1 cellular context compared by ENCODE assay signal in the genomic region with DNA sequence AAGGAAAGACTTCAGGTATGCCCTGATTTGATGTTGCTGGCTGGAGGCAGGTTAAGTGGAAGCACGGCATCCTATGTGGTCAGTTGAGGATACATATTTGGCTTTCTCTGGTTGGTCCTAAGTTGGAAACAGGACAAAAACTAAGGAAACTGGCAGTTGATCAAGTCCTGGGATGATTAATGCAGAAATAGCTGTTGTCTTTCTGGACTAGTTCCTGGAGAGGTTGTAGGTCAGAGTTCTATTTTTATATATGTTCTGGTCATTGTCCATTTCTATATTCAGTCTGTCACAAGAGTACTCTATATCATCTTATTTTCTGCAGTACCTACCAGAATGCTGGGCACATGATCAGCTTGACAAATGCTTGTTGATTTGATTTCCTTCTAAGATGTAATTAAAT.
TF ChIP-seq lines count a peak whose summit lies in the region.

No MANE protein-coding gene starts in this region.

TF ChIP-seq in GM23338, 12 proteins besides CTCF, POLR2A, EP300 and RAD21 (continued from another document):
- TF ChIP-seq, protein P1, sequence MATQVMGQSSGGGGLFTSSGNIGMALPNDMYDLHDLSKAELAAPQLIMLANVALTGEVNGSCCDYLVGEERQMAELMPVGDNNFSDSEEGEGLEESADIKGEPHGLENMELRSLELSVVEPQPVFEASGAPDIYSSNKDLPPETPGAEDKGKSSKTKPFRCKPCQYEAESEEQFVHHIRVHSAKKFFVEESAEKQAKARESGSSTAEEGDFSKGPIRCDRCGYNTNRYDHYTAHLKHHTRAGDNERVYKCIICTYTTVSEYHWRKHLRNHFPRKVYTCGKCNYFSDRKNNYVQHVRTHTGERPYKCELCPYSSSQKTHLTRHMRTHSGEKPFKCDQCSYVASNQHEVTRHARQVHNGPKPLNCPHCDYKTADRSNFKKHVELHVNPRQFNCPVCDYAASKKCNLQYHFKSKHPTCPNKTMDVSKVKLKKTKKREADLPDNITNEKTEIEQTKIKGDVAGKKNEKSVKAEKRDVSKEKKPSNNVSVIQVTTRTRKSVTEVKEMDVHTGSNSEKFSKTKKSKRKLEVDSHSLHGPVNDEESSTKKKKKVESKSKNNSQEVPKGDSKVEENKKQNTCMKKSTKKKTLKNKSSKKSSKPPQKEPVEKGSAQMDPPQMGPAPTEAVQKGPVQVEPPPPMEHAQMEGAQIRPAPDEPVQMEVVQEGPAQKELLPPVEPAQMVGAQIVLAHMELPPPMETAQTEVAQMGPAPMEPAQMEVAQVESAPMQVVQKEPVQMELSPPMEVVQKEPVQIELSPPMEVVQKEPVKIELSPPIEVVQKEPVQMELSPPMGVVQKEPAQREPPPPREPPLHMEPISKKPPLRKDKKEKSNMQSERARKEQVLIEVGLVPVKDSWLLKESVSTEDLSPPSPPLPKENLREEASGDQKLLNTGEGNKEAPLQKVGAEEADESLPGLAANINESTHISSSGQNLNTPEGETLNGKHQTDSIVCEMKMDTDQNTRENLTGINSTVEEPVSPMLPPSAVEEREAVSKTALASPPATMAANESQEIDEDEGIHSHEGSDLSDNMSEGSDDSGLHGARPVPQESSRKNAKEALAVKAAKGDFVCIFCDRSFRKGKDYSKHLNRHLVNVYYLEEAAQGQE (IDR thresholded peaks at IDR 0.05; ENCODE audit: unreplicated experiment): no peak
- TF ChIP-seq NANOG (IDR thresholded peaks at IDR 0.05; ENCODE audit: borderline replicate concordance) (no peak), ZNF331 (CRISPR knock-in tag; IDR thresholded peaks at IDR 0.05; ENCODE audit: low read depth) (no peak), CREB1 (CRISPR knock-in tag; IDR thresholded peaks at IDR 0.05; ENCODE audit: low read depth) (no peak)
- TF ChIP-seq, protein P2, sequence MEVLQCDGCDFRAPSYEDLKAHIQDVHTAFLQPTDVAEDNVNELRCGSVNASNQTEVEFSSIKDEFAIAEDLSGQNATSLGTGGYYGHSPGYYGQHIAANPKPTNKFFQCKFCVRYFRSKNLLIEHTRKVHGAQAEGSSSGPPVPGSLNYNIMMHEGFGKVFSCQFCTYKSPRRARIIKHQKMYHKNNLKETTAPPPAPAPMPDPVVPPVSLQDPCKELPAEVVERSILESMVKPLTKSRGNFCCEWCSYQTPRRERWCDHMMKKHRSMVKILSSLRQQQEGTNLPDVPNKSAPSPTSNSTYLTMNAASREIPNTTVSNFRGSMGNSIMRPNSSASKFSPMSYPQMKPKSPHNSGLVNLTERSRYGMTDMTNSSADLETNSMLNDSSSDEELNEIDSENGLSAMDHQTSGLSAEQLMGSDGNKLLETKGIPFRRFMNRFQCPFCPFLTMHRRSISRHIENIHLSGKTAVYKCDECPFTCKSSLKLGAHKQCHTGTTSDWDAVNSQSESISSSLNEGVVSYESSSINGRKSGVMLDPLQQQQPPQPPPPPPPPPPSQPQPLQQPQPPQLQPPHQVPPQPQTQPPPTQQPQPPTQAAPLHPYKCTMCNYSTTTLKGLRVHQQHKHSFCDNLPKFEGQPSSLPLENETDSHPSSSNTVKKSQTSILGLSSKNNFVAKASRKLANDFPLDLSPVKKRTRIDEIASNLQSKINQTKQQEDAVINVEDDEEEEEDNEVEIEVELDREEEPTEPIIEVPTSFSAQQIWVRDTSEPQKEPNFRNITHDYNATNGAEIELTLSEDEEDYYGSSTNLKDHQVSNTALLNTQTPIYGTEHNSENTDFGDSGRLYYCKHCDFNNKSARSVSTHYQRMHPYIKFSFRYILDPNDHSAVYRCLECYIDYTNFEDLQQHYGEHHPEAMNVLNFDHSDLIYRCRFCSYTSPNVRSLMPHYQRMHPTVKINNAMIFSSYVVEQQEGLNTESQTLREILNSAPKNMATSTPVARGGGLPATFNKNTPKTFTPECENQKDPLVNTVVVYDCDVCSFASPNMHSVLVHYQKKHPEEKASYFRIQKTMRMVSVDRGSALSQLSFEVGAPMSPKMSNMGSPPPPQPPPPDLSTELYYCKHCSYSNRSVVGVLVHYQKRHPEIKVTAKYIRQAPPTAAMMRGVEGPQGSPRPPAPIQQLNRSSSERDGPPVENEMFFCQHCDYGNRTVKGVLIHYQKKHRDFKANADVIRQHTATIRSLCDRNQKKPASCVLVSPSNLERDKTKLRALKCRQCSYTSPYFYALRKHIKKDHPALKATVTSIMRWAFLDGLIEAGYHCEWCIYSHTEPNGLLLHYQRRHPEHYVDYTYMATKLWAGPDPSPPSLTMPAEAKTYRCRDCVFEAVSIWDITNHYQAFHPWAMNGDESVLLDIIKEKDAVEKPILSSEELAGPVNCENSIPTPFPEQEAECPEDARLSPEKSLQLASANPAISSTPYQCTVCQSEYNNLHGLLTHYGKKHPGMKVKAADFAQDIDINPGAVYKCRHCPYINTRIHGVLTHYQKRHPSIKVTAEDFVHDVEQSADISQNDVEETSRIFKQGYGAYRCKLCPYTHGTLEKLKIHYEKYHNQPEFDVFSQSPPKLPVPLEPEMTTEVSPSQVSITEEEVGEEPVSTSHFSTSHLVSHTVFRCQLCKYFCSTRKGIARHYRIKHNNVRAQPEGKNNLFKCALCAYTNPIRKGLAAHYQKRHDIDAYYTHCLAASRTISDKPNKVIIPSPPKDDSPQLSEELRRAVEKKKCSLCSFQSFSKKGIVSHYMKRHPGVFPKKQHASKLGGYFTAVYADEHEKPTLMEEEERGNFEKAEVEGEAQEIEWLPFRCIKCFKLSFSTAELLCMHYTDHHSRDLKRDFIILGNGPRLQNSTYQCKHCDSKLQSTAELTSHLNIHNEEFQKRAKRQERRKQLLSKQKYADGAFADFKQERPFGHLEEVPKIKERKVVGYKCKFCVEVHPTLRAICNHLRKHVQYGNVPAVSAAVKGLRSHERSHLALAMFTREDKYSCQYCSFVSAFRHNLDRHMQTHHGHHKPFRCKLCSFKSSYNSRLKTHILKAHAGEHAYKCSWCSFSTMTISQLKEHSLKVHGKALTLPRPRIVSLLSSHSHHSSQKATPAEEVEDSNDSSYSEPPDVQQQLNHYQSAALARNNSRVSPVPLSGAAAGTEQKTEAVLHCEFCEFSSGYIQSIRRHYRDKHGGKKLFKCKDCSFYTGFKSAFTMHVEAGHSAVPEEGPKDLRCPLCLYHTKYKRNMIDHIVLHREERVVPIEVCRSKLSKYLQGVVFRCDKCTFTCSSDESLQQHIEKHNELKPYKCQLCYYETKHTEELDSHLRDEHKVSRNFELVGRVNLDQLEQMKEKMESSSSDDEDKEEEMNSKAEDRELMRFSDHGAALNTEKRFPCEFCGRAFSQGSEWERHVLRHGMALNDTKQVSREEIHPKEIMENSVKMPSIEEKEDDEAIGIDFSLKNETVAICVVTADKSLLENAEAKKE (CRISPR knock-in tag; IDR thresholded peaks at IDR 0.05): no peak
